In the genomic region with DNA sequence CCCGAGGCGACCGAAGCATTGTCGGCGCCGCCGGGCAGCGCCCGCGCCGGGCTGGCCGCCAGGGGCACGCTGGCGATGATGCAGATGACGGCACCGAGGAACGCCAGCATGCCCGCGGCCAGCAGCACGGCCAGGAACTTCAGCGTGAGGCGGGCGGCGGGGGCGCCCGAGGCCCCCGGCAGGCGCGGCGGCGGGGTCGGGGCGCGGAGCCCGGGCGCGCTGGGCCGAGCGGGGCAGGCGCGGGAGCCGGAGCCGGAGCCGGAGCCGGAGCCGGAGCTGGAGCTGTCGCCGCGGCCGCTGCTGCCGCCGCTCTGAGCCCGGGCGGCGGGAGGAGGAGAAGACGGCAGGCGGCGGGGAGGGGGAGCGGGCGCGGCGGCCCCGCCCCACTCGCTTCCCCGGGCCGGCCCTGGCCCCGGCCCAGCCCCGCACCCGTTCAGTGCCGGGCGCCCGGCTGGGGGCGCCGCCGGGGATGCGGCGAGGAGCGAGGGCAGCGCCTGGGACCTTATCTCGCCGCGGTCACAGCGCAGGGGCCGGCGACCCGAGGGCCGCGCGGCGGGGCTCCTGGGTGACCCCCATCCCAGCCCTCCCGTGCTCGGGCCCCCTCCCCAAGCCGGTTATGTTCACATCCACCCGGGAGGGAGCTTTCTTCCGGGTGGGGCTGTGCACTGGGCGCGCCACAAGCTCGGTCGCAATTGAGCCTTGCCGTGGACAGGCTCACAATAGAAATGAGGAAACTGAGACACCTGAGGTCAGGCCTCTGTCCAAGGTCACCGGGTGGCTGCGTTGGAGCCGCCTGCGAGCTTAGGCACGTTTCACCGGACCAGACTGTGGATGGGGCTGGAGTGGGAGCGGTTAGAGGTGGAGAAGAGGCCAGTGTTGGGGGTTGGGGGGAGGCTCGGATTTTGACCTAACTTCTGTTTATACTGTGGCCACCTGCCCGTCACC, we compare ENCODE assay signal across 8 cellular contexts. TPM values are rescaled to one million over a fixed set of nuclear protein-coding genes. Genes with fewer than 3 reads are reported as not detected.
DNase-seq lines count a peak whose midpoint lies in the region; ATAC-seq, FAIRE-seq and TF ChIP-seq lines count a peak whose summit lies in the region.

A gene (minus strand): TSS at position 313 of the 945 bp plus-strand sequence.

- FAIRE-seq in H54 (lab: Jason Lieb, UNC) = no peak

- no peaks in the 10 kb centered on the region for H3K27me3 ChIP-seq in A673 (replicated peaks; ENCODE audit: insufficient read depth, low read depth, low read length, poor library complexity)

- H3K9me3 ChIP-seq in A673 (ENCODE audit: low read depth, low read length, poor library complexity, severe bottlenecking) = no peaks in the 10 kb centered on the region

- CTCF ChIA-PET in A673 (lab: Charles Lee) = interaction anchor here (2.3 kb wide), 1 partner anchor 75 kb away, joined by 27 read pairs; no protein-coding TSS in a partner anchor

- peak within 1 kb of the TSS; percentile 90 for H3K27ac ChIP-seq in A673 (ENCODE audit: low read depth, low read length, poor library complexity, severe bottlenecking)

- H3K36me3 ChIP-seq in A673 (ENCODE audit: insufficient read depth, low read length, poor library complexity, severe bottlenecking) = no peaks in the 10 kb centered on the region

- peak; percentile 42; the same call in 1 of the 2 replicates for TF ChIP-seq POLR2A in H54 (IDR thresholded peaks at IDR 0.05; ENCODE audit: low read depth, low read length)

- TF ChIP-seq CTCF in A673 (conservative IDR thresholded peaks at IDR 0.05; ENCODE audit: low read depth, low read length) = no peak

- intact Hi-C loops in A673 (cut with micrococcal nuclease; ENCODE audit: unreplicated experiment) (no loop called here), left ventricle myocardium superior (cut with micrococcal nuclease) (no loop called here), posterior cingulate gyrus (cut with DNase I) (loop anchor here (5.0 kb wide), 1 partner anchor 77 kb away; no protein-coding TSS in a partner anchor)

- peak within 1 kb of the TSS; percentile 98 for H3K4me3 ChIP-seq in A673 (ENCODE audit: low read depth, low read length, poor library complexity, severe bottlenecking)

- POLR2A ChIA-PET in A673 (lab: Charles Lee; ENCODE audit: low non-redundant PET) = no interaction called here

- DNase-seq in A673 (ENCODE audit: low spot score) = peak; percentile 80
- DNase-seq in H54 (ENCODE audit: insufficient read length, low spot score) = peak; percentile 62
- peak; percentile 37 for DNase-seq in SK-MEL-5 (ENCODE audit: low read depth, low spot score)
- DNase-seq in anterior cingulate cortex (lab: John Stamatoyannopoulos, UW) = peak in 44 of 58 donors; percentile 33 to 81 (median 59)
- peak; percentile 78 for DNase-seq in left ventricle myocardium superior
- DNase-seq in posterior cingulate gyrus = peak in 6 of 10 donors; percentile 45 to 93 (median 67)

- in situ Hi-C loops in SK-MEL-5 (cut with HindIII; ENCODE audit: low pct_unique_long_range_greater_than_20kb, low sequenced_read_pairs) = no loop called here

- H3K4me1 ChIP-seq in A673 (ENCODE audit: insufficient read depth, low read length, poor library complexity, severe bottlenecking) = peaks cover 33% of the 10 kb centered on the region

- BruUV-seq in A673 (replicated peaks; lab: Mats Ljungman, UMichigan) = no TSS peak

- peak; percentile 85 for ATAC-seq in left ventricle myocardium superior
- ATAC-seq in GM21576 (IDR thresholded peaks at IDR 0.05; ENCODE audit: unreplicated experiment) = no peak
- no peak for ATAC-seq in HG03342 (IDR thresholded peaks at IDR 0.05; ENCODE audit: unreplicated experiment)

RNA-seq across cellular contexts. Expression of the gene that starts here (rescaled TPM):
- total RNA-seq in A673 (2021) = 116 and 129 TPM in 2 replicates
- total RNA-seq in SK-MEL-5 (2014; rRNA removed; shearing (Covaris generic)) = 2.0 and 2.4 TPM in 2 replicates
- polyA plus RNA-seq in SK-MEL-5 (2015; cell fraction: cytosol; rRNA removed) = 19.4 and 30.1 TPM in 2 replicates
- 8.1 and 9.3 TPM in 2 replicates for polyA plus RNA-seq in SK-MEL-5 (2015; cell fraction: nucleus; rRNA removed)
- total RNA-seq in left ventricle myocardium superior = 23.4 TPM
